9 cellular contexts compared by ENCODE assay signal in the genomic region with DNA sequence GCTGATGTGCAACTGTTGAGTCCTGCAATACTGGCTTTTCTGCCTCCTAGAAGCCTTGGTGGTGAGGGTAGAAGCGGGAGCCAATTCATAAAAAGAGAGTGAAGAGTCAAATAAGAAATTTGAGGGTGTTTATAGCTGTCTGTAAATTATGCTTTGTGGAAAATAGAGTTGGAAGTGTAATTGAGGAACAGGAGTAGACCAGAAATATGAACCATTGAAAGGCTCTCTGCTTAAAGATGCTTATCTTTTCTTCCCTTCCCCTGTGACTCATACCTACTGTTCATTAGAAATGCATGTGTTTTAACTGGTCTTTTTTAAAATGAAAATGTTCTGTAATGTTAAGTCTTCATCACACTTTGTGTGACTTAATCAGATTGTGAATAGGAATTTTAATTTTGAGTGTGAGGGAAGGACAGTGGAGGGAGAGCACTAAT.
A peak's percentile ranks its signal among the peaks of the same experiment; 100 is the strongest.
DNase-seq lines count a peak whose midpoint lies in the region; ATAC-seq, FAIRE-seq and TF ChIP-seq lines count a peak whose summit lies in the region.
"Had no signal": no experiment of that assay in that cellular context is flagged by ENCODE, and none has a peak within 500 bp of the region (broad histone marks: within the 10 kb centered on the region; RNA-seq: fewer than 3 reads in every experiment).

No MANE protein-coding gene starts in this region.

- intact Hi-C loops in natural killer cell (cut with micrococcal nuclease) = no loop called here

- no peaks in the 10 kb centered on the region for H3K27me3 Mint-ChIP-seq in activated CD8-positive, alpha-beta memory T cell treated with anti-CD3 and anti-CD28 coated beads, Interleukin-2, amount 10 ng/mL, durations not matched to agents 7 days and 5 days
- H3K27me3 Mint-ChIP-seq in natural killer cell (ENCODE audit: low read depth in 2 of 2) = no peaks in the 10 kb centered on the region
- H3K27me3 Mint-ChIP-seq in natural killer cell treated with Interleukin-12 subunit alpha and Interleukin-12 subunit beta and Interleukin-15 and Interleukin-18, amount 100 ng/mL, for 72 hours = no peaks in the 10 kb centered on the region

- peak; percentile 83 for ATAC-seq in activated CD8-positive, alpha-beta memory T cell treated with anti-CD3 and anti-CD28 coated beads, Interleukin-2, amount 10 ng/mL, durations not matched to agents 7 days and 5 days
- ATAC-seq in stimulated activated effector memory CD8-positive, alpha-beta T cell treated with anti-CD3 and anti-CD28 coated beads, Interleukin-12 subunit alpha, Interleukin-12 subunit beta, amount 100 ng/mL, for 72 hours = peak; percentile 61
- ATAC-seq in natural killer cell (no peak), HG03432 (IDR thresholded peaks at IDR 0.05; ENCODE audit: unreplicated experiment) (no peak)
- ATAC-seq in natural killer cell treated with Interleukin-12 subunit alpha and Interleukin-12 subunit beta and Interleukin-15 and Interleukin-18, amount 100 ng/mL, for 72 hours = no peak

- H3K4me1 Mint-ChIP-seq in activated CD8-positive, alpha-beta memory T cell treated with anti-CD3 and anti-CD28 coated beads, Interleukin-2, amount 10 ng/mL, durations not matched to agents 7 days and 5 days = peaks cover 39% of the 10 kb centered on the region
- H3K4me1 Mint-ChIP-seq in stimulated activated effector memory CD8-positive, alpha-beta T cell treated with anti-CD3 and anti-CD28 coated beads, Interleukin-12 subunit alpha, Interleukin-12 subunit beta, amount 100 ng/mL, for 72 hours = peaks cover 39% of the 10 kb centered on the region
- H3K4me1 Mint-ChIP-seq in natural killer cell = peaks cover 38 to 52% of the 10 kb centered on the region in 2 donors
- H3K4me1 Mint-ChIP-seq in natural killer cell treated with Interleukin-12 subunit alpha and Interleukin-12 subunit beta and Interleukin-15 and Interleukin-18, amount 100 ng/mL, for 72 hours (ENCODE audit: low read depth in 2 of 2) = peaks cover 29 to 38% of the 10 kb centered on the region in 2 donors

- H3K9me3 Mint-ChIP-seq in activated CD8-positive, alpha-beta memory T cell treated with anti-CD3 and anti-CD28 coated beads, Interleukin-2, amount 10 ng/mL, durations not matched to agents 7 days and 5 days (ENCODE audit: low read depth) = peaks cover 5% of the 10 kb centered on the region
- no peaks in the 10 kb centered on the region for H3K9me3 Mint-ChIP-seq in stimulated activated effector memory CD8-positive, alpha-beta T cell treated with anti-CD3 and anti-CD28 coated beads, Interleukin-12 subunit alpha, Interleukin-12 subunit beta, amount 100 ng/mL, for 72 hours
- H3K9me3 Mint-ChIP-seq in natural killer cell = peaks cover 0 to 2% of the 10 kb centered on the region in 2 donors
- H3K9me3 Mint-ChIP-seq in natural killer cell treated with Interleukin-12 subunit alpha and Interleukin-12 subunit beta and Interleukin-15 and Interleukin-18, amount 100 ng/mL, for 72 hours = no peaks in the 10 kb centered on the region

- DNase-seq in activated CD8-positive, alpha-beta memory T cell treated with anti-CD3 and anti-CD28 coated beads, Interleukin-2, amount 10 ng/mL, durations not matched to agents 7 days and 5 days = no peak
- no peak for DNase-seq in activated CD8-positive, alpha-beta memory T cell treated with anti-CD3 and anti-CD28 coated beads, Interleukin-2, amount 50 U/mL, for 4 hours
- no peak for DNase-seq in RCC 7860 (ENCODE audit: low spot score)
- peak; percentile 66 for DNase-seq in dedifferentiated amniotic fluid mesenchymal stem cell (ENCODE audit: extremely low spot score)
- DNase-seq in stimulated activated effector memory CD8-positive, alpha-beta T cell treated with anti-CD3 and anti-CD28 coated beads, Interleukin-12 subunit alpha, Interleukin-12 subunit beta, amount 100 ng/mL, for 72 hours (ENCODE audit: low spot score in 2 of 2) = no peak
- no peak for DNase-seq in natural killer cell
- DNase-seq in natural killer cell treated with Interleukin-12 subunit alpha and Interleukin-12 subunit beta and Interleukin-15 and Interleukin-18, amount 100 ng/mL, for 72 hours (ENCODE audit: low spot score) = no peak
- DNase-seq: activated naive CD4-positive, alpha-beta T cell had no signal

- TF ChIP-seq CTCF in natural killer cell (IDR thresholded peaks at IDR 0.05) = no peak

- peak overlapping the region; percentile 64 for H3K27ac Mint-ChIP-seq in activated CD8-positive, alpha-beta memory T cell treated with anti-CD3 and anti-CD28 coated beads, Interleukin-2, amount 10 ng/mL, durations not matched to agents 7 days and 5 days
- peak overlapping the region; percentile 9 for H3K27ac Mint-ChIP-seq in stimulated activated effector memory CD8-positive, alpha-beta T cell treated with anti-CD3 and anti-CD28 coated beads, Interleukin-12 subunit alpha, Interleukin-12 subunit beta, amount 100 ng/mL, for 72 hours
- H3K27ac Mint-ChIP-seq in natural killer cell = peak overlapping the region in 1 of 2 donors; percentile 0
- H3K27ac Mint-ChIP-seq in natural killer cell treated with Interleukin-12 subunit alpha and Interleukin-12 subunit beta and Interleukin-15 and Interleukin-18, amount 100 ng/mL, for 72 hours = peak overlapping the region in 1 of 2 donors; percentile 1

- H3K4me3 Mint-ChIP-seq in activated CD8-positive, alpha-beta memory T cell treated with anti-CD3 and anti-CD28 coated beads, Interleukin-2, amount 10 ng/mL, durations not matched to agents 7 days and 5 days = no peak overlapping the region
- no peak overlapping the region for H3K4me3 Mint-ChIP-seq in stimulated activated effector memory CD8-positive, alpha-beta T cell treated with anti-CD3 and anti-CD28 coated beads, Interleukin-12 subunit alpha, Interleukin-12 subunit beta, amount 100 ng/mL, for 72 hours
- H3K4me3 Mint-ChIP-seq in natural killer cell = no peak overlapping the region
- H3K4me3 Mint-ChIP-seq in natural killer cell treated with Interleukin-12 subunit alpha and Interleukin-12 subunit beta and Interleukin-15 and Interleukin-18, amount 100 ng/mL, for 72 hours = no peak overlapping the region

- peak; percentile 43 for FAIRE-seq in RCC 7860 (lab: Jason Lieb, UNC)

- CTCF ChIA-PET in activated CD8-positive, alpha-beta memory T cell treated with anti-CD3 and anti-CD28 coated beads, Interleukin-2, amount 10 ng/mL, durations not matched to agents 7 days and 5 days (lab: Charles Lee) = no interaction called here

- peaks cover 41% of the 10 kb centered on the region for H3K36me3 Mint-ChIP-seq in activated CD8-positive, alpha-beta memory T cell treated with anti-CD3 and anti-CD28 coated beads, Interleukin-2, amount 10 ng/mL, durations not matched to agents 7 days and 5 days
- H3K36me3 Mint-ChIP-seq in stimulated activated effector memory CD8-positive, alpha-beta T cell treated with anti-CD3 and anti-CD28 coated beads, Interleukin-12 subunit alpha, Interleukin-12 subunit beta, amount 100 ng/mL, for 72 hours = peaks cover 7% of the 10 kb centered on the region
- peaks cover 13% of the 10 kb centered on the region for H3K36me3 Mint-ChIP-seq in natural killer cell
- H3K36me3 Mint-ChIP-seq in natural killer cell treated with Interleukin-12 subunit alpha and Interleukin-12 subunit beta and Interleukin-15 and Interleukin-18, amount 100 ng/mL, for 72 hours = peaks cover 20% of the 10 kb centered on the region

Comparison
In these comparisons a context has a peak if more than half of its experiments do, and no peak if none do; other contexts are left out.
1. ATAC-seq: peak in activated CD8-positive, alpha-beta memory T cell treated with anti-CD3 and anti-CD28 coated beads, Interleukin-2, amount 10 ng/mL, durations not matched to agents 7 days and 5 days (single experiment) and stimulated activated effector memory CD8-positive, alpha-beta T cell treated with anti-CD3 and anti-CD28 coated beads, Interleukin-12 subunit alpha, Interleukin-12 subunit beta, amount 100 ng/mL, for 72 hours (single experiment); none in natural killer cell (0 of 3), natural killer cell treated with Interleukin-12 subunit alpha and Interleukin-12 subunit beta and Interleukin-15 and Interleukin-18, amount 100 ng/mL, for 72 hours (0 of 2) and HG03432 (single experiment).